1 cellular context compared by ENCODE assay signal in the genomic region with DNA sequence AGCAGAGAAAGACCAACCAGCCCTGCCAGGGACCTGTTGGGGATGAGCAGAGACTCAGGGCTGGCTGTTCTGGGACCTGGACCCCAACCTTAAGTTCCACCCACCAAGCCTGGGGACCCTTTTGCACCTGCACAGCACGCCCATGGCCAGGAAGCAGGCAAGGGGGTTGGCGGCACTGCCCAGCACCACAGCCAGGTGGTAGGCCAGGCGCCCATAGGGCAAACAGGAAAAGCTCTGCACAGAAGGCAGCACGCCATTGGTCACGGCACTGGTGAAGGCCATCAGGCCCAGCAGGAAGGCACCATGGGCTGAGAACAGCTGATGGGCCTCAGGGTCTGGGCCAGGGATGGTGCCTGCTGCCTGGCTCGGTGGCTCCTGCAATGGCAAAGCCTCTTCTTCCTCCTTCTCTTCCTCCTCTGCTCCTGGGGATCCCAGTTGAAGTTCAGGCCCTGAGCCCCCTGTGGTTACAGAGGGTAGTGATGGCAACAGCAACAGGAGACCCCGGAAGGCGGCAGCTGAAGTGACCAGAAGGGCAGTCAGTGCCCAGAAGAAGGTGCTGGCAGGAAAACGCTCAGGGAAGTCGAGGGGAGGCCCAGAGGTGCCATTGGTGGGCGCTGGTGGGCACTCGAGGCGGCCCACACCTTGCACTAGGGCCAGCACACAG.
TF ChIP-seq lines count a peak whose summit lies in the region.

No MANE protein-coding gene starts in this region.

TF ChIP-seq in IMR-90, 13 proteins besides CTCF, POLR2A, EP300 and RAD21:
- TF ChIP-seq, protein P1, sequence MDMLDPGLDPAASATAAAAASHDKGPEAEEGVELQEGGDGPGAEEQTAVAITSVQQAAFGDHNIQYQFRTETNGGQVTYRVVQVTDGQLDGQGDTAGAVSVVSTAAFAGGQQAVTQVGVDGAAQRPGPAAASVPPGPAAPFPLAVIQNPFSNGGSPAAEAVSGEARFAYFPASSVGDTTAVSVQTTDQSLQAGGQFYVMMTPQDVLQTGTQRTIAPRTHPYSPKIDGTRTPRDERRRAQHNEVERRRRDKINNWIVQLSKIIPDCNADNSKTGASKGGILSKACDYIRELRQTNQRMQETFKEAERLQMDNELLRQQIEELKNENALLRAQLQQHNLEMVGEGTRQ (IDR thresholded peaks at IDR 0.05; ENCODE audit: low read depth, low read length): no peak
- no peak for TF ChIP-seq RCOR1 (IDR thresholded peaks at IDR 0.05; ENCODE audit: insufficient replicate concordance, low read length)
- TF ChIP-seq CHD1 (IDR thresholded peaks at IDR 0.05; ENCODE audit: low read depth, low read length): no peak
